In the genomic region with DNA sequence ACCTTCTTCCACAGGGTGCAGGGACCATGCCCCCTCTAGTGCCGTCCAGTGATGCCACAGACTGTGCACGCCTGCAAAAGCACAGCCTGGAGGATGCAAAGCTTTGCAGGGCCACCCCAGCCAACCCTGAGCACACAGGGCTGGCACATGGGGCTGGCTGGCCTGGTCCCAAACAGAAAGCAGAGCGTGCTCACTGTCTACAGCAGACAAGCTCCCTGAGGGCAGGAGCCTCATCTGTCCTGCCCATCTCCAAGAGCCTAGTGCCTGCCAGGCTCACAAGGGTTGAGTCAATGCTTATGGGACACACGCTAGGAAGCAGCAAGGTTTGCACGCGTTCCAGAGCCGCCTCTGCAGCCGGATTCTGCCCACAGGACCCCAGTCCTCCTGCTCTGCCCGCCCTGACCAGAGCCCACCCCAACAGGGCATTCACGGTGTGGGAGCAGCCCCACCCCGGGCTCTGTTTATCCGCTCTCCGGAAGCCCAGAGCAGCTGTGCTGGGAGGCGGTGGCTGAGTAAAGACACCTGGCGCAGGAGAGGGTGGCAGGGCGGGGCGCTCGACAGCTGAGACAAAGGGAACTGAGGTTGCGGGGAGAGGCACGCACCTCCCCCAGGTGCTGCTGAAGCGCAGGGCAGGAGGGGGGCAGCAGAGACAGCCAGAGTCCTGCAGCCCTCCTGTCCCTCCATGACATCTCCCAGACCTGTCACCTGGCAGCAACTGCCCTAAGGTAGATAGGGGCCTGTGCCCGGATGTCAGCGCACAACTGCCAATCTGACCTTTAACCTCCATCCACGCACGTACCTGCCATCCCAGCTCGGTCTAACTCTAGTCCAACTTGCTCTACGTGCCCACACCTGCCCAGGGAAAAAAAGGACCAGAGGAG, we compare ENCODE assay signal across 8 cellular contexts. TPM values are rescaled to one million over a fixed set of nuclear protein-coding genes. Genes with fewer than 3 reads are reported as not detected.
DNase-seq lines count a peak whose midpoint lies in the region; ATAC-seq lines count a peak whose summit lies in the region.

No MANE protein-coding gene starts in this region.

- peak overlapping the region; percentile 78 to 92 (median 88) for H3K4me3 Mint-ChIP-seq in naive thymus-derived CD4-positive, alpha-beta T cell

- H3K27me3 Mint-ChIP-seq in naive thymus-derived CD4-positive, alpha-beta T cell, result peaks cover 9 to 29% (median 22%) of the 10 kb centered on the region in 5 donors

- CTCF ChIA-PET in naive thymus-derived CD4-positive, alpha-beta T cell (lab: Charles Lee), result interaction anchor here (0.5 to 2.4 kb wide), 10 partner anchors 9 to 1521 kb away, joined by 3 to 12 read pairs (median 3); no protein-coding TSS in a partner anchor

- H3K36me3 ChIP-seq in naive thymus-derived CD4-positive, alpha-beta T cell (ENCODE audit: control insufficient read depth in 2 of 3, insufficient read depth in 3 of 3, low read length in 3 of 3), result no peaks in the 10 kb centered on the region

- DNase-seq in DMS53 (lab: John Stamatoyannopoulos, UW) (peak; percentile 97), NCI-H187 (lab: John Stamatoyannopoulos, UW) (peak; percentile 69 to 90), AG20443 (ENCODE audit: low spot score) (no peak), HCEC 1CT (no peak)
- DNase-seq in activated effector memory CD4-positive, alpha-beta T cell treated with Interleukin-2 at 50 U/mL for 16 hours, result peak; percentile 46
- DNase-seq in naive thymus-derived CD4-positive, alpha-beta T cell, result peak in 5 of 9 donors; percentile 53 to 67 (median 67)

- intact Hi-C loops in naive thymus-derived CD4-positive, alpha-beta T cell (cut with micrococcal nuclease), result loop anchor here (1.0 to 10.0 kb wide), 9 partner anchors 14 to 607 kb away; a partner anchor contains a TSS

- peak overlapping the region; percentile 59 to 97 (median 95) for H3K27ac Mint-ChIP-seq in naive thymus-derived CD4-positive, alpha-beta T cell

- H3K9me3 Mint-ChIP-seq in naive thymus-derived CD4-positive, alpha-beta T cell, result peaks cover 0 to 2% (median 0%) of the 10 kb centered on the region in 11 donors

- H3K27me3 ChIP-seq in naive thymus-derived CD4-positive, alpha-beta T cell (ENCODE audit: control insufficient read depth in 2 of 2, insufficient read depth in 2 of 2, low read length in 2 of 2), result peaks cover 7 to 12% of the 10 kb centered on the region in 2 donors

- peaks cover 17 to 46% of the 10 kb centered on the region in 2 donors for H3K4me1 ChIP-seq in naive thymus-derived CD4-positive, alpha-beta T cell (ENCODE audit: control insufficient read depth in 2 of 2, insufficient read depth in 2 of 2, low read length in 2 of 2)

- peaks cover 0 to 5% (median 0%) of the 10 kb centered on the region in 5 donors for H3K36me3 Mint-ChIP-seq in naive thymus-derived CD4-positive, alpha-beta T cell

- peaks cover 31 to 62% (median 58%) of the 10 kb centered on the region in 7 donors for H3K4me1 Mint-ChIP-seq in naive thymus-derived CD4-positive, alpha-beta T cell

- H3K4me3 ChIP-seq in naive thymus-derived CD4-positive, alpha-beta T cell (ENCODE audit: low read length), result peak overlapping the region; percentile 50

- no peaks in the 10 kb centered on the region for H3K9me3 ChIP-seq in naive thymus-derived CD4-positive, alpha-beta T cell (ENCODE audit: control insufficient read depth in 2 of 3, low read length in 3 of 3)

- POLR2A ChIA-PET in naive thymus-derived CD4-positive, alpha-beta T cell (lab: Charles Lee), result interaction anchor here (0.5 to 6.1 kb wide), 15 partner anchors 11 to 276 kb away, joined by 3 to 34 read pairs (median 4); a partner anchor contains a TSS

- ATAC-seq in naive thymus-derived CD4-positive, alpha-beta T cell, result peak; percentile 36
- no peak for ATAC-seq in HG03280 (IDR thresholded peaks at IDR 0.05; ENCODE audit: unreplicated experiment)
- no peak for ATAC-seq in HG03108 (IDR thresholded peaks at IDR 0.05; ENCODE audit: unreplicated experiment)

- H3K27ac ChIP-seq in naive thymus-derived CD4-positive, alpha-beta T cell (ENCODE audit: low read depth, low read length), result peak overlapping the region; percentile 73

RNA-seq across cellular contexts. Expression of a gene that starts 4.3 kb away (rescaled TPM):
- total RNA-seq in naive thymus-derived CD4-positive, alpha-beta T cell, result 1 to 10 TPM in 4 of 5 experiments, under 1 TPM in 1; 0.56 to 4.9 (median 3.2) TPM
- 1 to 10 TPM; 3.0 to 5.2 TPM for polyA plus RNA-seq in naive thymus-derived CD4-positive, alpha-beta T cell

RNA-seq across cellular contexts. Expression of a gene that starts 17.0 kb away (rescaled TPM):
- total RNA-seq in naive thymus-derived CD4-positive, alpha-beta T cell, result 10 to 100 TPM in 1 of 5 experiments, 1 to 10 TPM in 4; 2.8 to 19.1 (median 7.9) TPM
- polyA plus RNA-seq in naive thymus-derived CD4-positive, alpha-beta T cell, result 10 to 100 TPM in 1 of 2 donors, 1 to 10 TPM in 1; 4.6 to 12.7 TPM

RNA-seq across cellular contexts. Expression of a gene that starts 50.5 kb away (rescaled TPM):
- 10 to 100 TPM; 11.3 to 46.6 (median 20.9) TPM for total RNA-seq in naive thymus-derived CD4-positive, alpha-beta T cell
- 10 to 100 TPM; 27.0 to 49.4 TPM for polyA plus RNA-seq in naive thymus-derived CD4-positive, alpha-beta T cell

RNA-seq across cellular contexts. Expression of a gene that starts 54.4 kb away (rescaled TPM):
- total RNA-seq in naive thymus-derived CD4-positive, alpha-beta T cell, result 10 to 100 TPM; 59.7 to 88.0 (median 76.6) TPM
- polyA plus RNA-seq in naive thymus-derived CD4-positive, alpha-beta T cell, result 10 to 100 TPM; 13.8 to 18.6 TPM

Comparison
In these comparisons a context has a peak if more than half of its experiments do, and no peak if none do; other contexts are left out.
1. DNase-seq: peak in DMS53 (single experiment), NCI-H187 (2 of 2), activated effector memory CD4-positive, alpha-beta T cell treated with Interleukin-2 at 50 U/mL for 16 hours (single experiment) and naive thymus-derived CD4-positive, alpha-beta T cell (5 of 9); none in AG20443 (single experiment) and HCEC 1CT (single experiment).